In the genomic region with DNA sequence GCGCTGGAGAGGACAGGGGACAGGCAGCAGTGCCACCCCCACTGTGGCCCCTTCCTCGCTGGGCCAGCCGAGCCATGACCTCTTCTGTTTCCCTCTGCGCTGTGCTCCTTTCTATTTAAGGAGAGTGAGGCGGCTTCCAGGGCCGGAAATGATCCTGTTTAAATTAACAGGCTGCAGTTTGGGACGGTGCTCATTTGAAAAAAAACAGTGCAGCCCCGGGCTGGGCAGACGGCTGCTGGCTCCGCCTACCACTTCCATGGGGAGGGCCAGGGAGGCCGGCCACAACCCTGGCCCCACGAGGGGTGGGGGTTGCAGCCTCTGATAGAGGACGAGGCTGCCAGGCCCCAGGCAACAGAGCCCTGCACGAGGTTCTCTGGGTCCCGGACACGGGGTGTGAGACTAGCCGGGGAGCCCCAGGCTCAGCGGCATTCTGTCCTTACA, we compare ENCODE assay signal across 8 cellular contexts. TPM values are rescaled to one million over a fixed set of nuclear protein-coding genes. Genes with fewer than 3 reads are reported as not detected.
DNase-seq lines count a peak whose midpoint lies in the region; ATAC-seq and TF ChIP-seq lines count a peak whose summit lies in the region.
"Not testable (repeated sequence)": the region's sequence is repeated elsewhere in the genome, so short reads cannot be mapped to it uniquely, and the experiment has no call there.

No MANE protein-coding gene starts in this region.

- not testable (repeated sequence) for TF ChIP-seq RAD21 in liver (IDR thresholded peaks at IDR 0.05)

- H3K4me3 ChIP-seq in BE2C (ENCODE audit: low read depth, low read length) (peak overlapping the region; percentile 43), HUES6 (ENCODE audit: low read depth, low read length) (peak overlapping the region; percentile 50), WI38 (ENCODE audit: low read depth, low read length) (peak overlapping the region; percentile 33), dorsolateral prefrontal cortex (peak overlapping the region in 47 of 59 donors; percentile 1 to 53 (median 27)), tibial nerve (peak overlapping the region; percentile 5 to 31 (median 16))
- not testable (repeated sequence) for H3K4me3 ChIP-seq in liver (ENCODE audit: low read depth in 1 of 3, low read length in 3 of 3); prostate gland

- peak overlapping the region; percentile 91 for H3K9ac ChIP-seq in HUES6 (ENCODE audit: low read length)
- not testable (repeated sequence) for H3K9ac ChIP-seq in liver (ENCODE audit: low read depth in 1 of 2, low read length in 2 of 2)

- TF ChIP-seq EP300 in tibial nerve (IDR thresholded peaks at IDR 0.05), result not testable (repeated sequence)

- not testable (repeated sequence) for H3K36me3 ChIP-seq in BE2C; HUES6 (ENCODE audit: control insufficient read depth, insufficient read depth, low read length); liver (ENCODE audit: control insufficient read depth in 4 of 4, insufficient read depth in 3 of 4, low read depth in 1 of 4, low read length in 3 of 4); prostate gland; tibial nerve

- H3K4me1 ChIP-seq in BE2C; liver (ENCODE audit: control insufficient read depth in 4 of 4, insufficient read depth in 4 of 4, low read length in 3 of 4); prostate gland (replicated peaks): not testable (repeated sequence)
- H3K4me1 ChIP-seq in HUES6 (ENCODE audit: control insufficient read depth, insufficient read depth, low read length) (peaks cover 35% of the 10 kb centered on the region), tibial nerve (peaks cover 0 to 79% (median 36%) of the 10 kb centered on the region in 4 donors)

- intact Hi-C loops in dorsolateral prefrontal cortex (cut with DNase I); Right ventricle myocardium inferior (cut with DNase I); prostate gland (cut with DNase I): not testable (repeated sequence)

- H3K9me3 ChIP-seq in BE2C; HUES6 (ENCODE audit: control insufficient read depth, insufficient read depth, low read depth, low read length); liver (ENCODE audit: control insufficient read depth in 4 of 4, low read length in 3 of 4); prostate gland; tibial nerve: not testable (repeated sequence)

- WGBS in liver, result 66% methylated on average over 18 of the region's 18 CpGs
- WGBS in prostate gland, result 13% methylated on average over 17 of the region's 18 CpGs
- WGBS in tibial nerve, 2 donors, result 0 to 4% methylated on average over 17 to 18 of the region's 18 CpGs

- peak; percentile 42 for ATAC-seq in Right ventricle myocardium inferior

- DNase-seq in BE2C (peak; percentile 85), dorsolateral prefrontal cortex (peak in 4 of 10 donors; percentile 27 to 48 (median 42))
- DNase-seq in Right ventricle myocardium inferior (ENCODE audit: missing footprints); prostate gland (ENCODE audit: low spot score); tibial nerve (ENCODE audit: low spot score in 2 of 2): not testable (repeated sequence)

- TF ChIP-seq POLR2A in prostate gland (IDR thresholded peaks at IDR 0.05); tibial nerve (IDR thresholded peaks at IDR 0.05): not testable (repeated sequence)

- peak overlapping the region; percentile 86 for H3K27ac ChIP-seq in HUES6 (ENCODE audit: low read depth, low read length)
- H3K27ac ChIP-seq in dorsolateral prefrontal cortex, result peak overlapping the region in 58 of 59 donors; percentile 26 to 94 (median 88)
- H3K27ac ChIP-seq in liver (ENCODE audit: low read depth in 1 of 2, low read length in 2 of 2), result not testable (repeated sequence)
- peak overlapping the region; percentile 72 to 79 for H3K27ac ChIP-seq in prostate gland
- H3K27ac ChIP-seq in tibial nerve, result peak overlapping the region; percentile 48 to 81 (median 74)

- not testable (repeated sequence) for TF ChIP-seq CTCF in BE2C (IDR thresholded peaks at IDR 0.05; ENCODE audit: low read depth, low read length); WI38 (IDR thresholded peaks at IDR 0.05; ENCODE audit: low read depth, low read length); dorsolateral prefrontal cortex (IDR thresholded peaks at IDR 0.05 in 54 of 56, conservative IDR thresholded peaks at IDR 0.05 in 2 of 56; ENCODE audit: low read depth in 1 of 56, partially characterized antibody in 56 of 56); liver (IDR thresholded peaks at IDR 0.05; ENCODE audit: low read depth, low read length, missing input control); prostate gland (IDR thresholded peaks at IDR 0.05); tibial nerve (IDR thresholded peaks at IDR 0.05)

- H3K27me3 ChIP-seq in BE2C; HUES6 (ENCODE audit: control insufficient read depth, insufficient read depth, low read length); dorsolateral prefrontal cortex; liver (ENCODE audit: control insufficient read depth in 4 of 4, insufficient read depth in 4 of 4, low read length in 3 of 4); prostate gland (replicated peaks; ENCODE audit: insufficient read depth); tibial nerve: not testable (repeated sequence)

TF ChIP-seq in liver, 16 proteins besides CTCF, POLR2A, EP300 and RAD21:
- TF ChIP-seq NR2F2 (IDR thresholded peaks at IDR 0.05), result peak; percentile 27

RNA-seq across cellular contexts. Expression of a gene that starts 50.1 kb away (rescaled TPM):
- 118 TPM for polyA plus RNA-seq in BE2C (2012; ENCODE audit: insufficient read depth, insufficient read length, low read depth)
- 10 to 100 TPM; 19.2 to 37.4 (median 27.2) TPM for total RNA-seq in dorsolateral prefrontal cortex
- total RNA-seq in Right ventricle myocardium inferior, result 21.5 TPM
- 10 to 100 TPM; 15.6 to 28.4 TPM for total RNA-seq in liver
- 10 to 100 TPM in 1 of 2 donors, 1 to 10 TPM in 1; 8.2 to 17.0 TPM for polyA plus RNA-seq in liver
- 10 to 100 TPM; 34.7 to 37.9 TPM for total RNA-seq in prostate gland
- 10 to 100 TPM; 25.5 to 39.6 (median 36.0) TPM for total RNA-seq in tibial nerve
